In genomic region chr1:2687174-2687591, GRCh38 we compare ENCODE assay signal across 3 cellular contexts. TPM values are rescaled to one million over a fixed set of nuclear protein-coding genes. Genes with fewer than 3 reads are reported as not detected.
"Had no signal": no experiment of that assay in that cellular context is flagged by ENCODE, and none has a peak within 500 bp of the region (broad histone marks: within the 10 kb centered on the region; RNA-seq: fewer than 3 reads in every experiment).

No MANE protein-coding gene starts in this region.

RNA-seq across cellular contexts. Expression of gene MMEL1, which starts 54.4 kb away (rescaled TPM):
- total RNA-seq: activated B cell treated with CpG ODN at 0.5 μM for 24 hours, MCF 10A, PC-3 had no signal
